ENCODE assay signal across 23 cellular contexts in the genomic region with DNA sequence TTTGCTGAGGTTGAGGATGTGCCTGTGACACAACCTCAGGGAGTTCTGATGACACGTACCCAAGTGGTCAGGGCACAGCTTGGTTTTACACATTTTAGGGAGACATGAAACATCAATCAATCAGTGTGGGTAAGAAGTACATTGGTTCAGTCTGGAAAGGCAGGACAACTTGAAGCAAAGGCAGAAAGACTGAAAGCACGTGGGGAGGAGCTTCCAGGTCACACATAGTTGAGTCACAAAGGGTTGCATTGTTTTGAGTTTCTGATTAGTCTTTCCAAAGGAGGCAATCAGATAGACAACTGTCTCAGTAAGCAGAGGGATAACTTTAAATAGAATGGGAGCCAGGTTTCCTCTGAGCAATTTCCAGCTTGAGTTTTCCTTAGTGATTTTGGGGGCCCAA.
"Had no signal": no experiment of that assay in that cellular context is flagged by ENCODE, and none has a peak within 500 bp of the region (broad histone marks: within the 10 kb centered on the region; RNA-seq: fewer than 3 reads in every experiment).

No MANE protein-coding gene starts in this region.

- H3K4me1 Mint-ChIP-seq: activated T-helper 17 cell treated with anti-CD3 and anti-CD28 coated beads, Interleukin-2, amount 50 U/mL, for 72 hours had no signal

- H3K4me1 ChIP-seq: adrenal gland, gastrocnemius medialis, sigmoid colon, testis, vagina had no signal

- H3K9me3 ChIP-seq: adrenal gland, gastrocnemius medialis, mucosa of descending colon, sigmoid colon, testis, vagina had no signal

- DNase-seq: activated CD4-positive, alpha-beta T cell treated with anti-CD3 and anti-CD28 coated beads for 1 hour; activated CD4-positive, alpha-beta T cell treated with anti-CD3 and anti-CD28 coated beads, Interleukin-2, amount 50 U/mL, for 1 hour; activated CD8-positive, alpha-beta T cell treated with anti-CD3 and anti-CD28 coated beads, Interleukin-2, amount 10 ng/mL, durations not matched to agents 7 days and 5 days; adrenal gland; central memory CD4-positive, alpha-beta T cell; dermis blood vessel endothelial cell; effector CD8-positive, alpha-beta T cell; gastrocnemius medialis; hypothalamus; left ventricle myocardium superior; mucosa of descending colon; retina; sigmoid colon; stimulated activated CD4-positive, alpha-beta T cell treated with anti-CD3 and anti-CD28 coated beads, Interleukin-4, amount 100 ng/mL, for 1 hour; stimulated activated naive CD4-positive, alpha-beta T cell; testis; WERI-Rb-1 had no signal

- ATAC-seq: activated CD8-positive, alpha-beta T cell treated with anti-CD3 and anti-CD28 coated beads, Interleukin-2, amount 10 ng/mL, durations not matched to agents 7 days and 5 days; activated T-helper 17 cell treated with anti-CD3 and anti-CD28 coated beads, Interleukin-2, amount 50 U/mL, for 72 hours; esophagus mucosa; gastrocnemius medialis; left ventricle myocardium superior; mucosa of descending colon had no signal

- H3K27ac ChIP-seq: adrenal gland, gastrocnemius medialis, sigmoid colon, testis, vagina, WERI-Rb-1 had no signal

- H3K27ac Mint-ChIP-seq: activated CD8-positive, alpha-beta T cell treated with anti-CD3 and anti-CD28 coated beads, Interleukin-2, amount 10 ng/mL, durations not matched to agents 7 days and 5 days; activated naive CD8-positive, alpha-beta T cell; activated T-helper 17 cell treated with anti-CD3 and anti-CD28 coated beads, Interleukin-2, amount 50 U/mL, for 72 hours; progenitor cell of endocrine pancreas; type B pancreatic cell had no signal

- H3K27me3 Mint-ChIP-seq: activated naive CD8-positive, alpha-beta T cell; activated T-helper 17 cell treated with anti-CD3 and anti-CD28 coated beads, Interleukin-2, amount 50 U/mL, for 72 hours; progenitor cell of endocrine pancreas; type B pancreatic cell had no signal

- H3K36me3 Mint-ChIP-seq: activated naive CD8-positive, alpha-beta T cell; type B pancreatic cell had no signal

- H3K4me3 ChIP-seq: adrenal gland, gastrocnemius medialis, mucosa of descending colon, sigmoid colon, testis, vagina had no signal

- H3K9me3 Mint-ChIP-seq: type B pancreatic cell had no signal

- H3K36me3 ChIP-seq: adrenal gland, gastrocnemius medialis, sigmoid colon, vagina, WERI-Rb-1 had no signal

- H3K4me3 Mint-ChIP-seq: activated CD8-positive, alpha-beta T cell treated with anti-CD3 and anti-CD28 coated beads, Interleukin-2, amount 10 ng/mL, durations not matched to agents 7 days and 5 days; activated naive CD8-positive, alpha-beta T cell; activated T-helper 17 cell treated with anti-CD3 and anti-CD28 coated beads, Interleukin-2, amount 50 U/mL, for 72 hours; type B pancreatic cell had no signal

- H3K27me3 ChIP-seq: adrenal gland, gastrocnemius medialis, sigmoid colon, testis, vagina had no signal
